In genomic region chr6:137666202-137666774, GRCh38 we compare ENCODE assay signal across 16 cellular contexts.
DNase-seq lines count a peak whose midpoint lies in the region; ATAC-seq and TF ChIP-seq lines count a peak whose summit lies in the region.
"Had no signal": no experiment of that assay in that cellular context is flagged by ENCODE, and none has a peak within 500 bp of the region (broad histone marks: within the 10 kb centered on the region; RNA-seq: fewer than 3 reads in every experiment).

No MANE protein-coding gene starts in this region.

- POLR2A ChIA-PET in naive thymus-derived CD4-positive, alpha-beta T cell (lab: Charles Lee) = no interaction called here
- POLR2A ChIA-PET in PC-3 (lab: Charles Lee; ENCODE audit: unreplicated experiment) = no interaction called here

- peak; percentile 74 for ATAC-seq in activated CD8-positive, alpha-beta memory T cell treated with anti-CD3 and anti-CD28 coated beads, Interleukin-2, amount 10 ng/mL, durations not matched to agents 7 days and 5 days
- peak; percentile 60 for ATAC-seq in GM21515 (IDR thresholded peaks at IDR 0.05; ENCODE audit: unreplicated experiment)
- peak; percentile 22 for ATAC-seq in naive thymus-derived CD4-positive, alpha-beta T cell
- no peak for ATAC-seq in PC-3
- ATAC-seq: left colon; pancreas; stimulated activated memory B cell treated with anti-CD40 and anti-IgM and Interleukin-4, amounts not matched to agents 10 μg/mL and 1 μg/mL and 100 μg/mL, for 72 hours had no signal

- no peaks in the 10 kb centered on the region for H3K27me3 ChIP-seq in naive thymus-derived CD4-positive, alpha-beta T cell (ENCODE audit: control insufficient read depth in 2 of 2, insufficient read depth in 2 of 2, low read length in 2 of 2)
- H3K27me3 ChIP-seq in PC-3 (ENCODE audit: low read length) (0 out of 2 replicates have a peak, but pooled peaks cover 3% of the 10 kb centered on the region), tibial artery (no peaks in the 10 kb centered on the region)
- H3K27me3 ChIP-seq: pancreas, Peyer's patch had no signal

- no peak overlapping the region for H2AFZ ChIP-seq in PC-3 (ENCODE audit: low read length)

- intact Hi-C loops in naive thymus-derived CD4-positive, alpha-beta T cell (cut with micrococcal nuclease) = loop anchor here in 1 of 2 donors (1.0 to 2.0 kb wide), 5 partner anchors 9 to 159 kb away; no protein-coding TSS in a partner anchor
- intact Hi-C loops in PC-3 (cut with micrococcal nuclease) (no loop called here), tibial artery (cut with DNase I; ENCODE audit: low total_unique reads) (no loop called here)

- no peaks in the 10 kb centered on the region for H3K36me3 ChIP-seq in naive thymus-derived CD4-positive, alpha-beta T cell (ENCODE audit: control insufficient read depth in 2 of 3, insufficient read depth in 3 of 3, low read length in 3 of 3)
- H3K36me3 ChIP-seq in PC-3 (ENCODE audit: low read depth, low read length) (no peaks in the 10 kb centered on the region), tibial artery (no peaks in the 10 kb centered on the region)
- H3K36me3 ChIP-seq: pancreas, Peyer's patch had no signal

- no peak for DNase-seq in activated CD8-positive, alpha-beta memory T cell treated with anti-CD3 and anti-CD28 coated beads, Interleukin-2, amount 10 ng/mL, durations not matched to agents 7 days and 5 days
- DNase-seq in activated CD8-positive, alpha-beta memory T cell treated with anti-CD3 and anti-CD28 coated beads, Interleukin-2, amount 50 U/mL, for 4 hours = no peak
- DNase-seq in OCI-M1 (lab: John Stamatoyannopoulos, UW) (peak; percentile 70), NCI-H524 (lab: John Stamatoyannopoulos, UW) (no peak), PC-3 (no peak), tibial artery (no peak)
- no peak for DNase-seq in naive thymus-derived CD4-positive, alpha-beta T cell
- DNase-seq: effector CD4-positive, alpha-beta T cell; left colon; NCI-H187; NCI-H524 treated with DMSO at 0.1 percent for 48 hours; pancreas; Peyer's patch had no signal

- H3K4me1 Mint-ChIP-seq in activated CD8-positive, alpha-beta memory T cell treated with anti-CD3 and anti-CD28 coated beads, Interleukin-2, amount 10 ng/mL, durations not matched to agents 7 days and 5 days = peaks cover 40% of the 10 kb centered on the region
- H3K4me1 Mint-ChIP-seq in naive thymus-derived CD4-positive, alpha-beta T cell = peaks cover 0 to 25% (median 0%) of the 10 kb centered on the region in 7 donors
- H3K4me1 Mint-ChIP-seq: stimulated activated memory B cell treated with anti-CD40 and anti-IgM and Interleukin-4, amounts not matched to agents 10 μg/mL and 1 μg/mL and 100 μg/mL, for 72 hours had no signal

- TF ChIP-seq CTCF in PC-3 (conservative IDR thresholded peaks at IDR 0.05; ENCODE audit: low read depth, low read length) = no peak
- TF ChIP-seq CTCF in tibial artery (IDR thresholded peaks at IDR 0.05) = no peak

- H3K4me1 ChIP-seq in naive thymus-derived CD4-positive, alpha-beta T cell (ENCODE audit: control insufficient read depth in 2 of 2, insufficient read depth in 2 of 2, low read length in 2 of 2) = peaks cover 0 to 4% of the 10 kb centered on the region in 2 donors
- H3K4me1 ChIP-seq in PC-3 (ENCODE audit: insufficient read depth, low read length) = no peaks in the 10 kb centered on the region
- no peaks in the 10 kb centered on the region for H3K4me1 ChIP-seq in tibial artery
- H3K4me1 ChIP-seq: pancreas, Peyer's patch had no signal

- H3K36me3 Mint-ChIP-seq in activated CD8-positive, alpha-beta memory T cell treated with anti-CD3 and anti-CD28 coated beads, Interleukin-2, amount 10 ng/mL, durations not matched to agents 7 days and 5 days = peaks cover 11% of the 10 kb centered on the region
- H3K36me3 Mint-ChIP-seq in naive thymus-derived CD4-positive, alpha-beta T cell = peaks cover 0 to 21% (median 0%) of the 10 kb centered on the region in 5 donors
- H3K36me3 Mint-ChIP-seq: stimulated activated memory B cell treated with anti-CD40 and anti-IgM and Interleukin-4, amounts not matched to agents 10 μg/mL and 1 μg/mL and 100 μg/mL, for 72 hours; type B pancreatic cell had no signal

- BruUV-seq in PC-3 (replicated peaks; lab: Mats Ljungman, UMichigan) = no TSS peak

- H3F3A ChIP-seq in PC-3 (ENCODE audit: low read length, unreplicated experiment) = no peaks in the 10 kb centered on the region

- no peak overlapping the region for H3K4me2 ChIP-seq in PC-3 (ENCODE audit: low read length)

- H3K9ac ChIP-seq in PC-3 (ENCODE audit: low read length) = no peak overlapping the region

- H3K4me3 ChIP-seq in naive thymus-derived CD4-positive, alpha-beta T cell (ENCODE audit: low read length) = no peak overlapping the region
- H3K4me3 ChIP-seq in PC-3 (ENCODE audit: low read length) (no peak overlapping the region), tibial artery (no peak overlapping the region)
- H3K4me3 ChIP-seq: pancreas, Peyer's patch had no signal

- no peaks in the 10 kb centered on the region for H4K20me1 ChIP-seq in PC-3 (ENCODE audit: low read length)

- H3K4me3 Mint-ChIP-seq in activated CD8-positive, alpha-beta memory T cell treated with anti-CD3 and anti-CD28 coated beads, Interleukin-2, amount 10 ng/mL, durations not matched to agents 7 days and 5 days = peak overlapping the region; percentile 67
- H3K4me3 Mint-ChIP-seq in naive thymus-derived CD4-positive, alpha-beta T cell = peak overlapping the region in 1 of 10 donors; percentile 40
- H3K4me3 Mint-ChIP-seq: stimulated activated memory B cell treated with anti-CD40 and anti-IgM and Interleukin-4, amounts not matched to agents 10 μg/mL and 1 μg/mL and 100 μg/mL, for 72 hours; type B pancreatic cell had no signal

- H3K27ac ChIP-seq in naive thymus-derived CD4-positive, alpha-beta T cell (ENCODE audit: low read depth, low read length) = no peak overlapping the region
- no peak overlapping the region for H3K27ac ChIP-seq in PC-3 (ENCODE audit: low read length)
- no peak overlapping the region for H3K27ac ChIP-seq in tibial artery
- H3K27ac ChIP-seq: pancreas, Peyer's patch had no signal

- peaks cover 2% of the 10 kb centered on the region for H3K27me3 Mint-ChIP-seq in activated CD8-positive, alpha-beta memory T cell treated with anti-CD3 and anti-CD28 coated beads, Interleukin-2, amount 10 ng/mL, durations not matched to agents 7 days and 5 days
- peaks cover 0 to 14% (median 11%) of the 10 kb centered on the region in 5 donors for H3K27me3 Mint-ChIP-seq in naive thymus-derived CD4-positive, alpha-beta T cell
- H3K27me3 Mint-ChIP-seq: stimulated activated memory B cell treated with anti-CD40 and anti-IgM and Interleukin-4, amounts not matched to agents 10 μg/mL and 1 μg/mL and 100 μg/mL, for 72 hours; type B pancreatic cell had no signal

- peaks cover 5% of the 10 kb centered on the region for H3K9me3 Mint-ChIP-seq in activated CD8-positive, alpha-beta memory T cell treated with anti-CD3 and anti-CD28 coated beads, Interleukin-2, amount 10 ng/mL, durations not matched to agents 7 days and 5 days (ENCODE audit: low read depth)
- peaks cover 0 to 13% (median 0%) of the 10 kb centered on the region in 11 donors for H3K9me3 Mint-ChIP-seq in naive thymus-derived CD4-positive, alpha-beta T cell
- H3K9me3 Mint-ChIP-seq: stimulated activated memory B cell treated with anti-CD40 and anti-IgM and Interleukin-4, amounts not matched to agents 10 μg/mL and 1 μg/mL and 100 μg/mL, for 72 hours; type B pancreatic cell had no signal

- H3K9me3 ChIP-seq in naive thymus-derived CD4-positive, alpha-beta T cell (ENCODE audit: control insufficient read depth in 2 of 3, low read length in 3 of 3) = no peaks in the 10 kb centered on the region
- no peaks in the 10 kb centered on the region for H3K9me3 ChIP-seq in PC-3 (ENCODE audit: low read length)
- no peaks in the 10 kb centered on the region for H3K9me3 ChIP-seq in tibial artery
- H3K9me3 ChIP-seq: pancreas, Peyer's patch had no signal

- peak overlapping the region; percentile 85 for H3K27ac Mint-ChIP-seq in activated CD8-positive, alpha-beta memory T cell treated with anti-CD3 and anti-CD28 coated beads, Interleukin-2, amount 10 ng/mL, durations not matched to agents 7 days and 5 days
- H3K27ac Mint-ChIP-seq in naive thymus-derived CD4-positive, alpha-beta T cell = peak overlapping the region in 1 of 9 donors; percentile 86
- H3K27ac Mint-ChIP-seq: stimulated activated memory B cell treated with anti-CD40 and anti-IgM and Interleukin-4, amounts not matched to agents 10 μg/mL and 1 μg/mL and 100 μg/mL, for 72 hours; type B pancreatic cell had no signal

- no peaks in the 10 kb centered on the region for H3K79me2 ChIP-seq in PC-3 (ENCODE audit: low read length)

- CTCF ChIA-PET in activated CD8-positive, alpha-beta memory T cell treated with anti-CD3 and anti-CD28 coated beads, Interleukin-2, amount 10 ng/mL, durations not matched to agents 7 days and 5 days (lab: Charles Lee) = interaction anchor here (0.9 to 2.4 kb wide), 9 partner anchors 9 to 590 kb away, joined by 3 to 11 read pairs (median 5); no protein-coding TSS in a partner anchor
- CTCF ChIA-PET in naive thymus-derived CD4-positive, alpha-beta T cell (lab: Charles Lee) = no interaction called here
- CTCF ChIA-PET in PC-3 (lab: Charles Lee) = no interaction called here

- no peaks in the 10 kb centered on the region for H3K9me2 ChIP-seq in PC-3 (replicated peaks; ENCODE audit: low read length)
